ENCODE assay signal across 1 cellular context in genomic region chr7:106100863-106101262, GRCh38.
TF ChIP-seq lines count a peak whose summit lies in the region.

No MANE protein-coding gene starts in this region.

TF ChIP-seq in K562, 482 proteins besides CTCF, POLR2A, EP300 and RAD21 (continued from another document):
- TF ChIP-seq ATF4 (CRISPR knock-in tag; IDR thresholded peaks at IDR 0.05) (no peak), ZNF239 (CRISPR knock-in tag; IDR thresholded peaks at IDR 0.05) (peak; percentile 43; the same call in 1 of the 2 replicates), ESRRA (IDR thresholded peaks at IDR 0.05; ENCODE audit: borderline replicate concordance, low read depth) (peak; percentile 78), SREBF2 (CRISPR knock-in tag; IDR thresholded peaks at IDR 0.05) (no peak)
